ENCODE assay signal across 32 cellular contexts in genomic region chr6:157658301-157658700, GRCh38.
"Had no signal": no experiment of that assay in that cellular context is flagged by ENCODE, and none has a peak within 500 bp of the region (broad histone marks: within the 10 kb centered on the region; RNA-seq: fewer than 3 reads in every experiment).

No MANE protein-coding gene starts in this region.

- H3K9me3 Mint-ChIP-seq: activated CD4-positive, alpha-beta memory T cell treated with anti-CD3 and anti-CD28 coated beads for 36 hours; activated CD4-positive, alpha-beta T cell treated with anti-CD3 and anti-CD28 coated beads, Interleukin-2, amount 10 ng/mL, durations not matched to agents 24 days and 14 days; activated naive CD4-positive, alpha-beta T cell treated with anti-CD3 and anti-CD28 coated beads, Interleukin-2, amount 10 ng/mL, durations not matched to agents 7 days and 5 days; activated naive CD4-positive, alpha-beta T cell treated with anti-CD3 and anti-CD28 coated beads, Interleukin-2, amount 50 U/mL, for 72 hours; activated naive CD8-positive, alpha-beta T cell treated with anti-CD3 and anti-CD28 coated beads, Interleukin-2, amount 10 ng/mL, durations not matched to agents 7 days and 5 days; activated T-helper 1 cell treated with anti-CD3 and anti-CD28 coated beads, Interleukin-12 subunit alpha, Interleukin-12 subunit beta, Interleukin-2, Interleukin-4 antibody, amounts not matched to agents 30 ng/mL and 10 ng/mL and 1 ng/mL, durations not matched to agents 14 hours and 24 hours and 36 hours; central memory CD8-positive, alpha-beta T cell; dendritic cell treated with granulocyte-macrophage colony-stimulating factor and Interleukin-4, amounts not matched to agents 40 ng/mL and 50 ng/mL, for 4 days; T-helper 2 cell treated with Interferon-gamma antibody and Interleukin-4, amounts not matched to agents 5 μg/mL and 100 μg/mL, for 36 hours had no signal

- H3K36me3 Mint-ChIP-seq: activated CD4-positive, alpha-beta memory T cell treated with anti-CD3 and anti-CD28 coated beads for 36 hours; activated CD8-positive, alpha-beta memory T cell treated with anti-CD3 and anti-CD28 coated beads, Interleukin-2, amount 10 ng/mL, durations not matched to agents 7 days and 5 days; activated naive CD4-positive, alpha-beta T cell treated with anti-CD3 and anti-CD28 coated beads, Interleukin-2, amount 10 ng/mL, durations not matched to agents 7 days and 5 days; activated naive CD4-positive, alpha-beta T cell treated with anti-CD3 and anti-CD28 coated beads, Interleukin-2, amount 50 U/mL, for 72 hours had no signal

- DNase-seq: activated CD4-positive, alpha-beta memory T cell treated with anti-CD3 and anti-CD28 coated beads for 36 hours; activated CD4-positive, alpha-beta T cell treated with anti-CD3 and anti-CD28 coated beads for 36 hours; activated CD4-positive, alpha-beta T cell treated with anti-CD3 and anti-CD28 coated beads, Interleukin-2, amount 10 ng/mL, durations not matched to agents 24 days and 14 days; activated CD4-positive, CD25-positive, alpha-beta regulatory T cell; activated CD4-positive, CD25-positive, alpha-beta regulatory T cell treated with anti-CD3 and anti-CD28 coated beads, Interleukin-2, amount 50 U/mL, for 72 hours; activated CD8-positive, alpha-beta memory T cell treated with anti-CD3 and anti-CD28 coated beads, Interleukin-2, amount 10 ng/mL, durations not matched to agents 7 days and 5 days; activated CD8-positive, alpha-beta memory T cell treated with anti-CD3 and anti-CD28 coated beads, Interleukin-2, amount 50 U/mL, for 4 hours; activated CD8-positive, alpha-beta T cell treated with anti-CD3 and anti-CD28 coated beads, Interleukin-2, amount 10 ng/mL, durations not matched to agents 7 days and 5 days; activated gamma-delta T cell; activated naive CD4-positive, alpha-beta T cell; activated naive CD4-positive, alpha-beta T cell treated with anti-CD3 and anti-CD28 coated beads, Interleukin-2, amount 10 ng/mL, durations not matched to agents 7 days and 5 days; activated naive CD8-positive, alpha-beta T cell treated with anti-CD3 and anti-CD28 coated beads, Interleukin-2, amount 10 ng/mL, durations not matched to agents 7 days and 5 days; activated T-cell treated with anti-CD3 and anti-CD28 coated beads, Interleukin-2, amount 50 U/mL, for 1 hour; activated T-cell treated with anti-CD3 and anti-CD28 coated beads, Interleukin-2, amount 50 U/mL, for 48 hours; anterior cingulate cortex; brain microvascular endothelial cell; dorsolateral prefrontal cortex; effector memory CD4-positive, alpha-beta T cell; erythroblast; foreskin keratinocyte; gastrocnemius medialis; glutamatergic neuron; T-helper 1 cell; T-helper 17 cell; T1000 had no signal

- ATAC-seq: activated CD4-positive, alpha-beta T cell treated with anti-CD3 and anti-CD28 coated beads for 36 hours; activated CD8-positive, alpha-beta memory T cell treated with anti-CD3 and anti-CD28 coated beads, Interleukin-2, amount 10 ng/mL, durations not matched to agents 7 days and 5 days; activated CD8-positive, alpha-beta T cell treated with anti-CD3 and anti-CD28 coated beads, Interleukin-2, amount 10 ng/mL, durations not matched to agents 7 days and 5 days; activated naive CD4-positive, alpha-beta T cell treated with anti-CD3 and anti-CD28 coated beads, Interleukin-2, amount 50 U/mL, for 72 hours; foreskin keratinocyte; gastrocnemius medialis; T-helper 17 cell had no signal

- H3K4me3 ChIP-seq: coronary artery, dorsolateral prefrontal cortex, esophagus muscularis mucosa, gastrocnemius medialis had no signal

- H3K36me3 ChIP-seq: brain microvascular endothelial cell had no signal

- H3K27ac Mint-ChIP-seq: activated CD4-positive, alpha-beta memory T cell treated with anti-CD3 and anti-CD28 coated beads for 36 hours; activated CD4-positive, alpha-beta T cell treated with anti-CD3 and anti-CD28 coated beads for 36 hours; activated CD4-positive, alpha-beta T cell treated with anti-CD3 and anti-CD28 coated beads, Interleukin-2, amount 10 ng/mL, durations not matched to agents 24 days and 14 days; activated CD8-positive, alpha-beta memory T cell treated with anti-CD3 and anti-CD28 coated beads, Interleukin-2, amount 10 ng/mL, durations not matched to agents 7 days and 5 days; activated CD8-positive, alpha-beta T cell treated with anti-CD3 and anti-CD28 coated beads, Interleukin-2, amount 10 ng/mL, durations not matched to agents 7 days and 5 days; activated naive CD4-positive, alpha-beta T cell treated with anti-CD3 and anti-CD28 coated beads, Interleukin-2, amount 10 ng/mL, durations not matched to agents 7 days and 5 days; activated naive CD4-positive, alpha-beta T cell treated with anti-CD3 and anti-CD28 coated beads, Interleukin-2, amount 50 U/mL, for 72 hours; activated naive CD8-positive, alpha-beta T cell treated with anti-CD3 and anti-CD28 coated beads, Interleukin-2, amount 10 ng/mL, durations not matched to agents 7 days and 5 days; activated T-helper 1 cell treated with anti-CD3 and anti-CD28 coated beads, Interleukin-12 subunit alpha, Interleukin-12 subunit beta, Interleukin-2, Interleukin-4 antibody, amounts not matched to agents 30 ng/mL and 10 ng/mL and 1 ng/mL, durations not matched to agents 14 hours and 24 hours and 36 hours; dendritic cell treated with granulocyte-macrophage colony-stimulating factor and Interleukin-4, amounts not matched to agents 40 ng/mL and 50 ng/mL, for 4 days; T-helper 17 cell; T-helper 2 cell treated with Interferon-gamma antibody and Interleukin-4, amounts not matched to agents 5 μg/mL and 100 μg/mL, for 36 hours had no signal

- H3K27me3 Mint-ChIP-seq: activated CD4-positive, alpha-beta memory T cell treated with anti-CD3 and anti-CD28 coated beads for 36 hours; activated CD4-positive, alpha-beta T cell treated with anti-CD3 and anti-CD28 coated beads, Interleukin-2, amount 10 ng/mL, durations not matched to agents 24 days and 14 days; central memory CD8-positive, alpha-beta T cell; dendritic cell treated with granulocyte-macrophage colony-stimulating factor and Interleukin-4, amounts not matched to agents 40 ng/mL and 50 ng/mL, for 4 days; T-helper 17 cell had no signal

- H3K4me1 ChIP-seq: esophagus muscularis mucosa, foreskin keratinocyte, gastrocnemius medialis had no signal

- H3K27ac ChIP-seq: brain microvascular endothelial cell, coronary artery, dorsolateral prefrontal cortex, esophagus muscularis mucosa, foreskin keratinocyte, gastrocnemius medialis had no signal

- H3K4me1 Mint-ChIP-seq: activated CD4-positive, alpha-beta T cell treated with anti-CD3 and anti-CD28 coated beads, Interleukin-2, amount 10 ng/mL, durations not matched to agents 24 days and 14 days; activated CD8-positive, alpha-beta memory T cell treated with anti-CD3 and anti-CD28 coated beads, Interleukin-2, amount 10 ng/mL, durations not matched to agents 7 days and 5 days; activated naive CD4-positive, alpha-beta T cell treated with anti-CD3 and anti-CD28 coated beads, Interleukin-2, amount 10 ng/mL, durations not matched to agents 7 days and 5 days; activated naive CD8-positive, alpha-beta T cell treated with anti-CD3 and anti-CD28 coated beads, Interleukin-2, amount 10 ng/mL, durations not matched to agents 7 days and 5 days; central memory CD8-positive, alpha-beta T cell had no signal

- H3K9me3 ChIP-seq: esophagus muscularis mucosa, gastrocnemius medialis had no signal

- H3K4me3 Mint-ChIP-seq: activated CD4-positive, alpha-beta memory T cell treated with anti-CD3 and anti-CD28 coated beads for 36 hours; activated CD4-positive, alpha-beta T cell treated with anti-CD3 and anti-CD28 coated beads for 36 hours; activated CD4-positive, alpha-beta T cell treated with anti-CD3 and anti-CD28 coated beads, Interleukin-2, amount 10 ng/mL, durations not matched to agents 24 days and 14 days; activated CD8-positive, alpha-beta memory T cell treated with anti-CD3 and anti-CD28 coated beads, Interleukin-2, amount 10 ng/mL, durations not matched to agents 7 days and 5 days; activated CD8-positive, alpha-beta T cell treated with anti-CD3 and anti-CD28 coated beads, Interleukin-2, amount 10 ng/mL, durations not matched to agents 7 days and 5 days; activated naive CD4-positive, alpha-beta T cell treated with anti-CD3 and anti-CD28 coated beads, Interleukin-2, amount 10 ng/mL, durations not matched to agents 7 days and 5 days; activated naive CD8-positive, alpha-beta T cell treated with anti-CD3 and anti-CD28 coated beads, Interleukin-2, amount 10 ng/mL, durations not matched to agents 7 days and 5 days; activated T-helper 1 cell treated with anti-CD3 and anti-CD28 coated beads, Interleukin-12 subunit alpha, Interleukin-12 subunit beta, Interleukin-2, Interleukin-4 antibody, amounts not matched to agents 30 ng/mL and 10 ng/mL and 1 ng/mL, durations not matched to agents 14 hours and 24 hours and 36 hours; central memory CD8-positive, alpha-beta T cell; dendritic cell treated with granulocyte-macrophage colony-stimulating factor and Interleukin-4, amounts not matched to agents 40 ng/mL and 50 ng/mL, for 4 days; T-helper 17 cell; T-helper 2 cell treated with Interferon-gamma antibody and Interleukin-4, amounts not matched to agents 5 μg/mL and 100 μg/mL, for 36 hours had no signal

- H3K27me3 ChIP-seq: brain microvascular endothelial cell, dorsolateral prefrontal cortex, esophagus muscularis mucosa, foreskin keratinocyte, gastrocnemius medialis had no signal
